18 cellular contexts compared by ENCODE assay signal in the genomic region with DNA sequence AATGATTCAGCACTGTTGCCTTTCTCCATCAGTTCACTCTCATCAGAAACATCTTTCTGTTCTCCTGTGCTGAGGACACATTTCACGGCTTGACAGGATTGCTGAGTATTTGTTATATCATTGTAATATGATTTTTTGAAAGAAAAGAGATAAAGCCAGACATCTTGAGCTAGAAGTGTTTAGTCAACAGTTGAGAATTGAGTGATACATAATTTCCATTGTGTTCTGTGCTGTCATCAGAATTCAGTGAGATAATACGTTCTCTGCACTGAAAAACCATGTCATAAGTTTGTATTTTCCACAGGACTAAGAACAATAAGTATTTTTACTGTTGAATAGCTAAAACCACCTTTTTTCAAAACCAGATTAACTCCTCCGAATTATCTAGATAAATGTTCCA. TPM values are rescaled to one million over a fixed set of nuclear protein-coding genes. Genes with fewer than 3 reads are reported as not detected.
DNase-seq lines count a peak whose midpoint lies in the region; TF ChIP-seq lines count a peak whose summit lies in the region.
"Had no signal": no experiment of that assay in that cellular context is flagged by ENCODE, and none has a peak within 500 bp of the region (broad histone marks: within the 10 kb centered on the region; RNA-seq: fewer than 3 reads in every experiment).

No MANE protein-coding gene starts in this region.

- no peaks in the 10 kb centered on the region for H3K9me3 Mint-ChIP-seq in neural progenitor cell
- H3K9me3 Mint-ChIP-seq: CD4-positive, alpha-beta T cell; CD8-positive, alpha-beta T cell had no signal

- no peaks in the 10 kb centered on the region for H3K9me3 ChIP-seq in HEK293 (ENCODE audit: control insufficient read depth, insufficient read depth, low read depth, low read length)
- H3K9me3 ChIP-seq in SK-N-MC (ENCODE audit: low read depth, low read length), result no peaks in the 10 kb centered on the region
- no peaks in the 10 kb centered on the region for H3K9me3 ChIP-seq in neural progenitor cell (ENCODE audit: low read depth)
- H3K9me3 ChIP-seq in esophagus muscularis mucosa, result no peaks in the 10 kb centered on the region
- H3K9me3 ChIP-seq: A549; BLaER1 treated with 17β-estradiol and CSF1 and Interleukin-3, amounts not matched to agents 10 nM and 100 nM; Caco-2 had no signal

- POLR2A ChIA-PET in HEK293 (lab: Yijun Ruan, JAX), result no interaction called here

- no peak overlapping the region for H3K4me3 ChIP-seq in HEK293 (ENCODE audit: low read depth, low read length)
- H3K4me3 ChIP-seq in SK-N-MC, result peak overlapping the region; percentile 16
- H3K4me3 ChIP-seq in fibroblast of pulmonary artery (replicated peaks; ENCODE audit: low read depth, low read length), result no peak overlapping the region
- H3K4me3 ChIP-seq in neural progenitor cell, result no peak overlapping the region
- no peak overlapping the region for H3K4me3 ChIP-seq in esophagus muscularis mucosa
- H3K4me3 ChIP-seq: A549; BLaER1 treated with 17β-estradiol and CSF1 and Interleukin-3, amounts not matched to agents 10 nM and 100 nM had no signal

- H3K36me3 ChIP-seq in HEK293 (ENCODE audit: control insufficient read depth in 2 of 2, insufficient read depth in 1 of 2, low read length in 2 of 2) (no peaks in the 10 kb centered on the region), SK-N-MC (ENCODE audit: insufficient read depth, low read length) (no peaks in the 10 kb centered on the region), neural progenitor cell (no peaks in the 10 kb centered on the region), esophagus muscularis mucosa (no peaks in the 10 kb centered on the region)
- H3K36me3 ChIP-seq: BLaER1 treated with 17β-estradiol and CSF1 and Interleukin-3, amounts not matched to agents 10 nM and 100 nM had no signal

- no peak for TF ChIP-seq EP300 in esophagus muscularis mucosa (IDR thresholded peaks at IDR 0.05)

- H3K9ac ChIP-seq in SK-N-MC (ENCODE audit: insufficient read length), result no peak overlapping the region
- H3K9ac ChIP-seq in neural progenitor cell, result no peak overlapping the region
- H3K9ac ChIP-seq: BLaER1 treated with 17β-estradiol and CSF1 and Interleukin-3, amounts not matched to agents 10 nM and 100 nM had no signal

- peaks cover 14% of the 10 kb centered on the region for H3K4me1 ChIP-seq in HEK293 (ENCODE audit: control insufficient read depth, insufficient read depth, low read length)
- H3K4me1 ChIP-seq in neural progenitor cell, result no peaks in the 10 kb centered on the region
- H3K4me1 ChIP-seq in esophagus muscularis mucosa, result no peaks in the 10 kb centered on the region
- H3K4me1 ChIP-seq: A549, Caco-2 had no signal

- H3K27ac Mint-ChIP-seq in neural progenitor cell, result no peak overlapping the region
- H3K27ac Mint-ChIP-seq: B cell; CD4-positive, alpha-beta T cell; CD8-positive, alpha-beta T cell had no signal

- H4K20me1 ChIP-seq in neural progenitor cell (ENCODE audit: low read depth), result no peaks in the 10 kb centered on the region
- H4K20me1 ChIP-seq: BLaER1 treated with 17β-estradiol and CSF1 and Interleukin-3, amounts not matched to agents 10 nM and 100 nM had no signal

- TF ChIP-seq CTCF in HEK293 (tag by site-specific recombination; IDR thresholded peaks at IDR 0.05), result no peak
- no peak for TF ChIP-seq CTCF in fibroblast of pulmonary artery (IDR thresholded peaks at IDR 0.05; ENCODE audit: low read length, missing control alignments)
- no peak for TF ChIP-seq CTCF in neural progenitor cell (IDR thresholded peaks at IDR 0.05)
- TF ChIP-seq CTCF in esophagus muscularis mucosa (IDR thresholded peaks at IDR 0.05), result no peak

- no peaks in the 10 kb centered on the region for H3K27me3 Mint-ChIP-seq in neural progenitor cell (ENCODE audit: insufficient read depth, low read depth)
- H3K27me3 Mint-ChIP-seq: CD4-positive, alpha-beta T cell had no signal

- no peaks in the 10 kb centered on the region for H3K4me1 Mint-ChIP-seq in neural progenitor cell
- H3K4me1 Mint-ChIP-seq: B cell had no signal

- H3K27ac ChIP-seq in HEK293 (ENCODE audit: extremely low read depth, low read depth, low read length) (no peak overlapping the region), SK-N-MC (peak overlapping the region; percentile 70), neural progenitor cell (no peak overlapping the region), esophagus muscularis mucosa (replicated peaks in 1 of 4) (no peak overlapping the region)
- H3K27ac ChIP-seq: 22Rv1; A549; BLaER1 treated with 17β-estradiol and CSF1 and Interleukin-3, amounts not matched to agents 10 nM and 100 nM; C4-2B had no signal

- H3K4me2 ChIP-seq in neural progenitor cell, result no peak overlapping the region
- H3K4me2 ChIP-seq: A549 had no signal

- no peaks in the 10 kb centered on the region for H3F3A ChIP-seq in neural progenitor cell (ENCODE audit: low read depth)

- 88% methylated on average over 3 of the region's 3 CpGs for WGBS in esophagus muscularis mucosa

- no peak overlapping the region for H3K4me3 Mint-ChIP-seq in neural progenitor cell
- H3K4me3 Mint-ChIP-seq: B cell; CD4-positive, alpha-beta T cell; CD8-positive, alpha-beta T cell had no signal

- peak overlapping the region; percentile 6 for H2AFZ ChIP-seq in neural progenitor cell (replicated peaks)

- CTCF ChIA-PET in HEK293 (lab: Yijun Ruan, JAX), result interaction anchor here (0.6 kb wide), 1 partner anchor 540 kb away, joined by 6 read pairs; no protein-coding TSS in a partner anchor

- H3K27me3 ChIP-seq in neural progenitor cell, result no peaks in the 10 kb centered on the region
- no peaks in the 10 kb centered on the region for H3K27me3 ChIP-seq in esophagus muscularis mucosa
- H3K27me3 ChIP-seq: BLaER1 treated with 17β-estradiol and CSF1 and Interleukin-3, amounts not matched to agents 10 nM and 100 nM had no signal

- H3K79me2 ChIP-seq in neural progenitor cell (ENCODE audit: low read depth), result no peaks in the 10 kb centered on the region

- no peaks in the 10 kb centered on the region for H3K36me3 Mint-ChIP-seq in neural progenitor cell
- H3K36me3 Mint-ChIP-seq: CD8-positive, alpha-beta T cell had no signal

- intact Hi-C loops in esophagus muscularis mucosa (cut with DNase I), result no loop called here

- TF ChIP-seq POLR2A in esophagus muscularis mucosa (IDR thresholded peaks at IDR 0.05; ENCODE audit: low read depth), result no peak

- DNase-seq in SK-N-MC (ENCODE audit: low read depth, low spot score) (no peak), fibroblast of pulmonary artery (ENCODE audit: low read depth) (peak; percentile 64), neural progenitor cell (ENCODE audit: low spot score) (no peak), esophagus muscularis mucosa (ENCODE audit: extremely low spot score) (no peak)
- DNase-seq in stimulated activated CD4-positive, alpha-beta T cell treated with anti-CD3 and anti-CD28 coated beads, Interleukin-2, amount 100 ng/mL, for 48 hours, result no peak
- DNase-seq in stimulated activated CD4-positive, alpha-beta T cell treated with anti-CD3 and anti-CD28 coated beads, Interleukin-2, amount 100 ng/mL, for 24 hours, result no peak
- DNase-seq: Caco-2; Calu3; CD4-positive, alpha-beta T cell; CD8-positive, alpha-beta T cell; DMS79 treated with DMSO at 0.1 percent for 48 hours; GF-D8 had no signal

TF ChIP-seq in HEK293, 187 proteins besides CTCF, POLR2A, EP300 and RAD21 (continues in another document):
- no peak for TF ChIP-seq ZNF830 (tag by site-specific recombination; IDR thresholded peaks at IDR 0.05; ENCODE audit: low read depth)
- TF ChIP-seq ZNF664 (tag by site-specific recombination; IDR thresholded peaks at IDR 0.05), result peak; percentile 60
- no peak for TF ChIP-seq KLF7 (tag by site-specific recombination; IDR thresholded peaks at IDR 0.05; ENCODE audit: borderline replicate concordance)
- TF ChIP-seq ZNF175 (tag by site-specific recombination; IDR thresholded peaks at IDR 0.05), result no peak
- no peak for TF ChIP-seq ZEB2 (tag by site-specific recombination; IDR thresholded peaks at IDR 0.05)
- no peak for TF ChIP-seq ZNF692 (tag by site-specific recombination; IDR thresholded peaks at IDR 0.05)
- TF ChIP-seq PRDM4 (tag by site-specific recombination; IDR thresholded peaks at IDR 0.05), result no peak

RNA-seq across cellular contexts. Expression of gene GPRIN3, which starts 50.2 kb away (rescaled TPM):
- total RNA-seq in neural progenitor cell (ENCODE audit: low replicate concordance), result 0.15 TPM in 2 replicates
- total RNA-seq in esophagus muscularis mucosa, result 1 to 10 TPM; 2.5 to 3.6 (median 2.8) TPM
